Comparison of ENCODE assay signal across 2 cellular contexts in the genomic region with DNA sequence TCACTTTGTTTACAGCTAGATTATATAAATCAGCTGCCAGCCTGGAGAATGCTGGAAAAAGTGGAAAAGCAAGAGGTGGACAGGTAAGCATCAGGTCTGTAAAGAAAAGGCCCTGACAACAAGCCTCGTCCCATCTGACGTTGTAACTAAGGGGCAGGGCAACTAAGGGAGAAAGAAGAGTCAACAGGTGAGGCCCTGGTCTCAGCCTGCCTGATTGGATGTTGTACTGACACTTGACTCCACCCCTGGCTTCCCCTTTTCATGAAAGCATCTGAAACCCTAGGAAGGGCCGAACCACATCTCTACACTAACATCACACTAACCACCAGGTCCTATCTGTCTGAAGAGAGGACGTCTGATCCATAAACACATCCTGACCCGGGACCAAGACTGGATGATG.
TF ChIP-seq lines count a peak whose summit lies in the region.

No MANE protein-coding gene starts in this region.

TF ChIP-seq in GM23338, 12 proteins besides CTCF, POLR2A, EP300 and RAD21 (continues in another document):
- TF ChIP-seq STAT1 (IDR thresholded peaks at IDR 0.05; ENCODE audit: unreplicated experiment) (no peak), EZH2phosphoT487 (IDR thresholded peaks at IDR 0.05; ENCODE audit: unreplicated experiment) (no peak), ZNF331 (CRISPR knock-in tag; IDR thresholded peaks at IDR 0.05; ENCODE audit: low read depth) (no peak), JUNB (IDR thresholded peaks at IDR 0.05; ENCODE audit: unreplicated experiment) (no peak), ZNF114 (CRISPR knock-in tag; IDR thresholded peaks at IDR 0.05) (no peak), POLR2AphosphoS5 (IDR thresholded peaks at IDR 0.05; ENCODE audit: low read depth) (no peak), EZH2 (IDR thresholded peaks at IDR 0.05; ENCODE audit: low read depth, unreplicated experiment) (no peak), NANOG (IDR thresholded peaks at IDR 0.05; ENCODE audit: borderline replicate concordance) (no peak)
- TF ChIP-seq, protein P1, sequence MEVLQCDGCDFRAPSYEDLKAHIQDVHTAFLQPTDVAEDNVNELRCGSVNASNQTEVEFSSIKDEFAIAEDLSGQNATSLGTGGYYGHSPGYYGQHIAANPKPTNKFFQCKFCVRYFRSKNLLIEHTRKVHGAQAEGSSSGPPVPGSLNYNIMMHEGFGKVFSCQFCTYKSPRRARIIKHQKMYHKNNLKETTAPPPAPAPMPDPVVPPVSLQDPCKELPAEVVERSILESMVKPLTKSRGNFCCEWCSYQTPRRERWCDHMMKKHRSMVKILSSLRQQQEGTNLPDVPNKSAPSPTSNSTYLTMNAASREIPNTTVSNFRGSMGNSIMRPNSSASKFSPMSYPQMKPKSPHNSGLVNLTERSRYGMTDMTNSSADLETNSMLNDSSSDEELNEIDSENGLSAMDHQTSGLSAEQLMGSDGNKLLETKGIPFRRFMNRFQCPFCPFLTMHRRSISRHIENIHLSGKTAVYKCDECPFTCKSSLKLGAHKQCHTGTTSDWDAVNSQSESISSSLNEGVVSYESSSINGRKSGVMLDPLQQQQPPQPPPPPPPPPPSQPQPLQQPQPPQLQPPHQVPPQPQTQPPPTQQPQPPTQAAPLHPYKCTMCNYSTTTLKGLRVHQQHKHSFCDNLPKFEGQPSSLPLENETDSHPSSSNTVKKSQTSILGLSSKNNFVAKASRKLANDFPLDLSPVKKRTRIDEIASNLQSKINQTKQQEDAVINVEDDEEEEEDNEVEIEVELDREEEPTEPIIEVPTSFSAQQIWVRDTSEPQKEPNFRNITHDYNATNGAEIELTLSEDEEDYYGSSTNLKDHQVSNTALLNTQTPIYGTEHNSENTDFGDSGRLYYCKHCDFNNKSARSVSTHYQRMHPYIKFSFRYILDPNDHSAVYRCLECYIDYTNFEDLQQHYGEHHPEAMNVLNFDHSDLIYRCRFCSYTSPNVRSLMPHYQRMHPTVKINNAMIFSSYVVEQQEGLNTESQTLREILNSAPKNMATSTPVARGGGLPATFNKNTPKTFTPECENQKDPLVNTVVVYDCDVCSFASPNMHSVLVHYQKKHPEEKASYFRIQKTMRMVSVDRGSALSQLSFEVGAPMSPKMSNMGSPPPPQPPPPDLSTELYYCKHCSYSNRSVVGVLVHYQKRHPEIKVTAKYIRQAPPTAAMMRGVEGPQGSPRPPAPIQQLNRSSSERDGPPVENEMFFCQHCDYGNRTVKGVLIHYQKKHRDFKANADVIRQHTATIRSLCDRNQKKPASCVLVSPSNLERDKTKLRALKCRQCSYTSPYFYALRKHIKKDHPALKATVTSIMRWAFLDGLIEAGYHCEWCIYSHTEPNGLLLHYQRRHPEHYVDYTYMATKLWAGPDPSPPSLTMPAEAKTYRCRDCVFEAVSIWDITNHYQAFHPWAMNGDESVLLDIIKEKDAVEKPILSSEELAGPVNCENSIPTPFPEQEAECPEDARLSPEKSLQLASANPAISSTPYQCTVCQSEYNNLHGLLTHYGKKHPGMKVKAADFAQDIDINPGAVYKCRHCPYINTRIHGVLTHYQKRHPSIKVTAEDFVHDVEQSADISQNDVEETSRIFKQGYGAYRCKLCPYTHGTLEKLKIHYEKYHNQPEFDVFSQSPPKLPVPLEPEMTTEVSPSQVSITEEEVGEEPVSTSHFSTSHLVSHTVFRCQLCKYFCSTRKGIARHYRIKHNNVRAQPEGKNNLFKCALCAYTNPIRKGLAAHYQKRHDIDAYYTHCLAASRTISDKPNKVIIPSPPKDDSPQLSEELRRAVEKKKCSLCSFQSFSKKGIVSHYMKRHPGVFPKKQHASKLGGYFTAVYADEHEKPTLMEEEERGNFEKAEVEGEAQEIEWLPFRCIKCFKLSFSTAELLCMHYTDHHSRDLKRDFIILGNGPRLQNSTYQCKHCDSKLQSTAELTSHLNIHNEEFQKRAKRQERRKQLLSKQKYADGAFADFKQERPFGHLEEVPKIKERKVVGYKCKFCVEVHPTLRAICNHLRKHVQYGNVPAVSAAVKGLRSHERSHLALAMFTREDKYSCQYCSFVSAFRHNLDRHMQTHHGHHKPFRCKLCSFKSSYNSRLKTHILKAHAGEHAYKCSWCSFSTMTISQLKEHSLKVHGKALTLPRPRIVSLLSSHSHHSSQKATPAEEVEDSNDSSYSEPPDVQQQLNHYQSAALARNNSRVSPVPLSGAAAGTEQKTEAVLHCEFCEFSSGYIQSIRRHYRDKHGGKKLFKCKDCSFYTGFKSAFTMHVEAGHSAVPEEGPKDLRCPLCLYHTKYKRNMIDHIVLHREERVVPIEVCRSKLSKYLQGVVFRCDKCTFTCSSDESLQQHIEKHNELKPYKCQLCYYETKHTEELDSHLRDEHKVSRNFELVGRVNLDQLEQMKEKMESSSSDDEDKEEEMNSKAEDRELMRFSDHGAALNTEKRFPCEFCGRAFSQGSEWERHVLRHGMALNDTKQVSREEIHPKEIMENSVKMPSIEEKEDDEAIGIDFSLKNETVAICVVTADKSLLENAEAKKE (CRISPR knock-in tag; IDR thresholded peaks at IDR 0.05), result no peak
- TF ChIP-seq, protein P2, sequence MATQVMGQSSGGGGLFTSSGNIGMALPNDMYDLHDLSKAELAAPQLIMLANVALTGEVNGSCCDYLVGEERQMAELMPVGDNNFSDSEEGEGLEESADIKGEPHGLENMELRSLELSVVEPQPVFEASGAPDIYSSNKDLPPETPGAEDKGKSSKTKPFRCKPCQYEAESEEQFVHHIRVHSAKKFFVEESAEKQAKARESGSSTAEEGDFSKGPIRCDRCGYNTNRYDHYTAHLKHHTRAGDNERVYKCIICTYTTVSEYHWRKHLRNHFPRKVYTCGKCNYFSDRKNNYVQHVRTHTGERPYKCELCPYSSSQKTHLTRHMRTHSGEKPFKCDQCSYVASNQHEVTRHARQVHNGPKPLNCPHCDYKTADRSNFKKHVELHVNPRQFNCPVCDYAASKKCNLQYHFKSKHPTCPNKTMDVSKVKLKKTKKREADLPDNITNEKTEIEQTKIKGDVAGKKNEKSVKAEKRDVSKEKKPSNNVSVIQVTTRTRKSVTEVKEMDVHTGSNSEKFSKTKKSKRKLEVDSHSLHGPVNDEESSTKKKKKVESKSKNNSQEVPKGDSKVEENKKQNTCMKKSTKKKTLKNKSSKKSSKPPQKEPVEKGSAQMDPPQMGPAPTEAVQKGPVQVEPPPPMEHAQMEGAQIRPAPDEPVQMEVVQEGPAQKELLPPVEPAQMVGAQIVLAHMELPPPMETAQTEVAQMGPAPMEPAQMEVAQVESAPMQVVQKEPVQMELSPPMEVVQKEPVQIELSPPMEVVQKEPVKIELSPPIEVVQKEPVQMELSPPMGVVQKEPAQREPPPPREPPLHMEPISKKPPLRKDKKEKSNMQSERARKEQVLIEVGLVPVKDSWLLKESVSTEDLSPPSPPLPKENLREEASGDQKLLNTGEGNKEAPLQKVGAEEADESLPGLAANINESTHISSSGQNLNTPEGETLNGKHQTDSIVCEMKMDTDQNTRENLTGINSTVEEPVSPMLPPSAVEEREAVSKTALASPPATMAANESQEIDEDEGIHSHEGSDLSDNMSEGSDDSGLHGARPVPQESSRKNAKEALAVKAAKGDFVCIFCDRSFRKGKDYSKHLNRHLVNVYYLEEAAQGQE (IDR thresholded peaks at IDR 0.05; ENCODE audit: unreplicated experiment), result no peak

TF ChIP-seq in GM12878, 131 proteins besides CTCF, POLR2A, EP300 and RAD21 (continued from another document):
- peak; percentile 31; the same call in 1 of the 2 replicates for TF ChIP-seq SPI1 (IDR thresholded peaks at IDR 0.05; ENCODE audit: borderline replicate concordance, insufficient read depth, low read depth, low read length)
- TF ChIP-seq TAF1 (IDR thresholded peaks at IDR 0.05; ENCODE audit: borderline replicate concordance, low read depth, low read length), result no peak
